ENCODE assay signal across 1 cellular context in the genomic region with DNA sequence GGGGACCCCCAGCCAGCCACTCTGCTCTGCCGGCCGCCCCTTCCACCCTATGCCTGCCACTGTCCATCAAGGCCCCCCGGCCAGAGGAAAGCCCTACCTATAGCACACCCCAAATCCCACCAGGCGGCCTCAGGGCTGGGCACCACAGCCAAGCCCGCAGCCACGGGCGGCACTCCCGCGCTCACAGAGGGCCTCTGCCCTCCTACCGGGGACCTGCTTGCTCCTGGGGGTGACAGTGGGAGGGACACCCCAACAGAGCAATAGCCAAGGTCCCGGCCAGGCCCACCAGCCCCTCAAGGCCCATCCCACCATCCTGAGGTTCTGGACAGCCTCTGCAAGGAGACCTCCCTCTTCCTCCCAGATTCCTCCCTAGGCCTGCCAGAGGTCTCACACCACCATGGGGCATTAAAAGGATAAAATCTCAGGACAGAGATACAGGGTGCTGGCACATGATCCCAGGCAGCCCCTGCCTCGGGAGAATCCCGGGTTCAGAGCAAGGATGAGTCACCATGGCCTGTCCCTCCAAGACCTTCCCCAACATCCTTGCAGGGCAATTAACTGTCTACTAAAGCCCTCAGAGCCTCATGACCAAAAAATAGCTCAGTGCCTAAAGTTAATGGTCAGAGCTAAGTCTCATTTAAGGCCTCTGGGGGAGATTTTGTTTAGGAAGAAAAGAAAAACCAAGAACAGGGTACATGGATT.
TF ChIP-seq lines count a peak whose summit lies in the region.

No MANE protein-coding gene starts in this region.

TF ChIP-seq in A549, 52 proteins besides CTCF, POLR2A, EP300 and RAD21:
- no peak for TF ChIP-seq JUNB (IDR thresholded peaks at IDR 0.05)
- TF ChIP-seq, protein P1, sequence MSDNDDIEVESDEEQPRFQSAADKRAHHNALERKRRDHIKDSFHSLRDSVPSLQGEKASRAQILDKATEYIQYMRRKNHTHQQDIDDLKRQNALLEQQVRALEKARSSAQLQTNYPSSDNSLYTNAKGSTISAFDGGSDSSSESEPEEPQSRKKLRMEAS (IDR thresholded peaks at IDR 0.05): no peak
- no peak for TF ChIP-seq HEYL (CRISPR knock-in tag; IDR thresholded peaks at IDR 0.05)
- TF ChIP-seq EHF (CRISPR knock-in tag; IDR thresholded peaks at IDR 0.05): no peak
- no peak for TF ChIP-seq MYC (IDR thresholded peaks at IDR 0.05; ENCODE audit: borderline replicate concordance, low read length)
- no peak for TF ChIP-seq NPAS2 (CRISPR knock-in tag; IDR thresholded peaks at IDR 0.05; ENCODE audit: borderline replicate concordance)
